In the genomic region with DNA sequence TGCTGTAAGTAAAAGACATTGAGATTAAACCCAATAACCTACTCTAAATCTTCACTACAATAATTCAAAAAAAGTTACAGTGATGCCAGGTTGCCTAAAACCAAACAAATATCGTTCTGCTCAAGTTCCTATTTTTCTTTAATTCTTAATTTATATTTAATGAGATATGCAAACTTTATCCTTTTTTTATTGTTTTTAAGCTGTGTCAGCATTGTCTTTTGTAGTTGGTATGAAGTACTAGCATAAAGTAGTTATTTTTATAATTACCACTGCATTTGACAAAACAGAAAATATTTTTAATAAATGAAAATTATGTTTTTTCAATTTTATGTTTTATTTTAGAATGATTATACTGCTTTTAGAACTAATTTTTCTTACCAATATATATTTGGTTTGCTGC, we compare ENCODE assay signal across 34 cellular contexts.
"Had no signal": no experiment of that assay in that cellular context is flagged by ENCODE, and none has a peak within 500 bp of the region (broad histone marks: within the 10 kb centered on the region; RNA-seq: fewer than 3 reads in every experiment).

No MANE protein-coding gene starts in this region.

- FAIRE-seq: astrocyte, TTC549 had no signal

- ATAC-seq: activated CD8-positive, alpha-beta T cell treated with anti-CD3 and anti-CD28 coated beads for 36 hours; activated naive CD4-positive, alpha-beta T cell treated with anti-CD3 and anti-CD28 coated beads, Interleukin-2, amount 50 U/mL, for 72 hours; activated T-cell treated with anti-CD3 and anti-CD28 coated beads, Interleukin-2, amount 50 U/mL, for 4 hours; activated T-cell treated with anti-CD3 and anti-CD28 coated beads, Interleukin-2, amount 50 U/mL, for 72 hours; activated T-helper 17 cell treated with anti-CD3 and anti-CD28 coated beads, Interleukin-2, amount 50 U/mL, for 72 hours; body of pancreas had no signal

- H3K27ac ChIP-seq: adrenal gland, body of pancreas, brain microvascular endothelial cell, breast epithelium, VCaP had no signal

- H3K4me1 ChIP-seq: adrenal gland, body of pancreas, breast epithelium had no signal

- DNase-seq: activated B cell treated with CpG ODN at 0.5 μM for 24 hours; activated CD4-positive, alpha-beta memory T cell treated with anti-CD3 and anti-CD28 coated beads for 36 hours; activated CD4-positive, alpha-beta T cell treated with anti-CD3 and anti-CD28 coated beads for 4 hours; activated CD4-positive, alpha-beta T cell treated with anti-CD3 and anti-CD28 coated beads, Interleukin-2, amount 10 ng/mL, durations not matched to agents 24 days and 14 days; activated CD4-positive, alpha-beta T cell treated with anti-CD3 and anti-CD28 coated beads, Interleukin-2, amount 50 U/mL, for 1 hour; activated CD4-positive, alpha-beta T cell treated with anti-CD3 and anti-CD28 coated beads, Interleukin-2, amount 50 U/mL, for 4 hours; activated CD4-positive, CD25-positive, alpha-beta regulatory T cell treated with anti-CD3 and anti-CD28 coated beads, Interleukin-2, amount 50 U/mL, for 72 hours; activated CD8-positive, alpha-beta memory T cell treated with anti-CD3 and anti-CD28 coated beads, Interleukin-2, amount 50 U/mL, for 4 hours; activated CD8-positive, alpha-beta T cell treated with anti-CD3 and anti-CD28 coated beads for 36 hours; activated effector memory CD4-positive, alpha-beta T cell treated with anti-CD3 and anti-CD28 coated beads, Interleukin-2, amount 50 U/mL, for 16 hours; activated gamma-delta T cell treated with Interleukin-2 at 50 U/mL for 16 hours; activated naive CD4-positive, alpha-beta T cell; activated naive CD4-positive, alpha-beta T cell treated with anti-CD3 and anti-CD28 coated beads for 36 hours; activated naive CD4-positive, alpha-beta T cell treated with anti-CD3 and anti-CD28 coated beads, Interleukin-2, amount 50 U/mL, for 16 hours; activated naive CD8-positive, alpha-beta T cell treated with anti-CD3 and anti-CD28 coated beads for 36 hours; activated T-cell treated with anti-CD3 and anti-CD28 coated beads for 4 hours; activated T-cell treated with anti-CD3 and anti-CD28 coated beads, Interleukin-2, amount 50 U/mL, for 1 hour; activated T-cell treated with anti-CD3 and anti-CD28 coated beads, Interleukin-2, amount 50 U/mL, for 4 hours; activated T-cell treated with anti-CD3 and anti-CD28 coated beads, Interleukin-2, amount 50 U/mL, for 72 hours; adrenal gland; amniotic stem cell; aorta; body of pancreas; brain microvascular endothelial cell; central memory CD4-positive, alpha-beta T cell; T-helper 1 cell; T-helper 2 cell; T-helper 9 cell had no signal

- H3K9me3 ChIP-seq: adrenal gland, body of pancreas, breast epithelium had no signal

- H3K36me3 ChIP-seq: adrenal gland, brain microvascular endothelial cell, breast epithelium had no signal

- H3K27me3 ChIP-seq: adrenal gland, body of pancreas, brain microvascular endothelial cell, breast epithelium had no signal

- H3K4me3 ChIP-seq: adrenal gland, body of pancreas, breast epithelium had no signal
